In genomic region chr11:78478536-78478935, GRCh38 we compare ENCODE assay signal across 23 cellular contexts.
DNase-seq lines count a peak whose midpoint lies in the region; ATAC-seq and TF ChIP-seq lines count a peak whose summit lies in the region.
"Had no signal": no experiment of that assay in that cellular context is flagged by ENCODE, and none has a peak within 500 bp of the region (broad histone marks: within the 10 kb centered on the region; RNA-seq: fewer than 3 reads in every experiment).

No MANE protein-coding gene starts in this region.

- intact Hi-C loops in A673 (cut with micrococcal nuclease; ENCODE audit: unreplicated experiment) = no loop called here

- TF ChIP-seq CTCF in A673 (conservative IDR thresholded peaks at IDR 0.05; ENCODE audit: low read depth, low read length) = no peak

- POLR2A ChIA-PET in A673 (lab: Charles Lee; ENCODE audit: low non-redundant PET) = interaction anchor here (0.6 kb wide), 1 partner anchor 290 kb away, joined by 15 read pairs; the partner anchor contains the start of gene KCTD21

- H3K9me3 ChIP-seq in A673 (ENCODE audit: low read depth, low read length, poor library complexity, severe bottlenecking) (no peaks in the 10 kb centered on the region), SJCRH30 (replicated peaks) (peaks cover 4% of the 10 kb centered on the region; the same call in 1 of the 2 replicates)
- H3K9me3 ChIP-seq: A549, BE2C, BLaER1 had no signal

- ATAC-seq in esophagus mucosa (peak; percentile 73), GM19328 (IDR thresholded peaks at IDR 0.05; ENCODE audit: unreplicated experiment) (no peak)
- ATAC-seq: A549, GM12878 had no signal

- DNase-seq in A673 (ENCODE audit: low spot score) = peak; percentile 35
- DNase-seq in SJCRH30 = peak; percentile 25 to 75
- no peak for DNase-seq in NCI-H69 (lab: John Stamatoyannopoulos, UW)
- DNase-seq: ACHN; BE2C; C1 segment of cervical spinal cord; CD4-positive, alpha-beta memory T cell; CD4-positive, CD25-positive, alpha-beta regulatory T cell; CD8-positive, alpha-beta memory T cell; COR-L47; DMS 273 treated with DMSO at 0.1 percent for 48 hours; DMS153; DMS53; DMS79; DND-41; EL; GDM1 had no signal

- H3K4me1 ChIP-seq in A673 (ENCODE audit: insufficient read depth, low read length, poor library complexity, severe bottlenecking) = peaks cover 16% of the 10 kb centered on the region
- H3K4me1 ChIP-seq in SJCRH30 = peaks cover 11% of the 10 kb centered on the region
- H3K4me1 ChIP-seq: BE2C, BLaER1 had no signal

- CTCF ChIA-PET in A673 (lab: Charles Lee) = no interaction called here

- peaks cover 5% of the 10 kb centered on the region for H3K36me3 ChIP-seq in A673 (ENCODE audit: insufficient read depth, low read length, poor library complexity, severe bottlenecking)
- peaks cover 14% of the 10 kb centered on the region for H3K36me3 ChIP-seq in SJCRH30

- BruUV-seq in A673 (replicated peaks; lab: Mats Ljungman, UMichigan) = no TSS peak

- H3K4me3 ChIP-seq in A673 (ENCODE audit: low read depth, low read length, poor library complexity, severe bottlenecking) (no peak overlapping the region), SJCRH30 (no peak overlapping the region)
- H3K4me3 ChIP-seq: A549, BLaER1, GM12878 had no signal

- H3K27me3 ChIP-seq in A673 (replicated peaks; ENCODE audit: insufficient read depth, low read depth, low read length, poor library complexity) (no peaks in the 10 kb centered on the region), SJCRH30 (no peaks in the 10 kb centered on the region)
- H3K27me3 ChIP-seq: BE2C, BLaER1 had no signal

- H3K27ac ChIP-seq in A673 (ENCODE audit: low read depth, low read length, poor library complexity, severe bottlenecking) (no peak overlapping the region), SJCRH30 (peak overlapping the region; percentile 24)
- H3K27ac ChIP-seq: 22Rv1, A549, BLaER1 had no signal
